11 cellular contexts compared by ENCODE assay signal in the genomic region with DNA sequence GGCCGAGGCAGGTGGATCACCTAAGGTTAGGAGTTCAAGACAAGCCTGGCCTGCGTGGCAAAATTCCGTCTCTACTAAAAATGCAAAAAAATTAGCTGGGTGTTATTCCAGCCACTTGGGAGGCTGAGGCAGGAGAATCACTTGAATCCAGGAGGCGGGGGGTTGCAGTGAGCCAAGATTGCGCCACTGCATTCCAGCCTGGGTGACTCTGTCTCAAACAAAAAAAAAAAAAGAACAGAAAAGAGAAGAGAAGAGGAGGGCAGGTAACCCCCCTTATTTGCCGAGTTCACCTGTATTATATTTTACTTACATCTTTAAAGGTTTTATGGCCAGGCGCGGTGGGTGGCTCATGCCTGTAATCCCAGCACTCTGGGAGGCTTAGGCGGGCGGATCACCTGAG.
DNase-seq lines count a peak whose midpoint lies in the region; ATAC-seq and TF ChIP-seq lines count a peak whose summit lies in the region.
"Had no signal": no experiment of that assay in that cellular context is flagged by ENCODE, and none has a peak within 500 bp of the region (broad histone marks: within the 10 kb centered on the region; RNA-seq: fewer than 3 reads in every experiment).

No MANE protein-coding gene starts in this region.

- POLR2A ChIA-PET in CD4-positive, alpha-beta memory T cell (lab: Charles Lee; ENCODE audit: partially characterized antibody), result interaction anchor here (0.7 to 5.2 kb wide), 5 partner anchors 9 to 192 kb away, joined by 3 to 66 read pairs (median 4); no protein-coding TSS in a partner anchor
- POLR2A ChIA-PET in PC-3 (lab: Charles Lee; ENCODE audit: unreplicated experiment), result no interaction called here

- H3K27ac ChIP-seq in CD4-positive, alpha-beta memory T cell (ENCODE audit: low read depth, low read length), result peak overlapping the region; percentile 51
- H3K27ac ChIP-seq in PC-3 (ENCODE audit: low read length), result 0 out of 2 replicates have a peak overlapping the region, but pooled peaks have one; percentile 14
- peak overlapping the region; percentile 72 for H3K27ac ChIP-seq in effector memory CD4-positive, alpha-beta T cell (ENCODE audit: insufficient read depth, low read length, poor library complexity, severe bottlenecking)
- H3K27ac ChIP-seq in gastrocnemius medialis, result peak overlapping the region; percentile 3 to 87 (median 84)

- peaks cover 9% of the 10 kb centered on the region for H3F3A ChIP-seq in PC-3 (ENCODE audit: low read length, unreplicated experiment)

- H3K4me1 Mint-ChIP-seq in CD4-positive, alpha-beta memory T cell, result peaks cover 60 to 92% (median 80%) of the 10 kb centered on the region in 4 donors

- H3K9me2 ChIP-seq in PC-3 (replicated peaks; ENCODE audit: low read length), result no peaks in the 10 kb centered on the region

- H3K4me2 ChIP-seq in PC-3 (ENCODE audit: low read length), result no peak overlapping the region

- no peak overlapping the region for H3K9ac ChIP-seq in PC-3 (ENCODE audit: low read length)

- H3K79me2 ChIP-seq in PC-3 (ENCODE audit: low read length), result peaks cover 24% of the 10 kb centered on the region

- H3K36me3 Mint-ChIP-seq in CD4-positive, alpha-beta memory T cell, result peaks cover 10 to 38% of the 10 kb centered on the region in 2 donors

- peak overlapping the region in 6 of 8 donors; percentile 29 to 85 (median 76) for H3K4me3 Mint-ChIP-seq in CD4-positive, alpha-beta memory T cell
- H3K4me3 Mint-ChIP-seq: immature natural killer cell had no signal

- no peak for DNase-seq in CD4-positive, alpha-beta memory T cell
- DNase-seq in PC-3, result no peak
- DNase-seq in effector memory CD4-positive, alpha-beta T cell, result no peak
- DNase-seq in gastrocnemius medialis, result peak in 1 of 2 donors; percentile 25
- no peak for DNase-seq in GOT3 (lab: John Stamatoyannopoulos, UW)
- DNase-seq in OCI-M1 (lab: John Stamatoyannopoulos, UW), result no peak
- no peak for DNase-seq in ACHN
- DNase-seq in NCI-H1092 treated with DMSO at 0.1 percent for 48 hours (lab: John Stamatoyannopoulos, UW), result no peak
- DNase-seq: immature natural killer cell, NCI-H1694, retina had no signal

- BruUV-seq in PC-3 (replicated peaks; lab: Mats Ljungman, UMichigan), result no TSS peak

- H3K27me3 ChIP-seq in CD4-positive, alpha-beta memory T cell (ENCODE audit: insufficient read depth, low read length), result no peaks in the 10 kb centered on the region
- H3K27me3 ChIP-seq in PC-3 (ENCODE audit: low read length), result no peaks in the 10 kb centered on the region
- no peaks in the 10 kb centered on the region for H3K27me3 ChIP-seq in effector memory CD4-positive, alpha-beta T cell (replicated peaks; ENCODE audit: control insufficient read depth, insufficient read depth, low read length, poor library complexity, severe bottlenecking)
- H3K27me3 ChIP-seq in gastrocnemius medialis, result no peaks in the 10 kb centered on the region

- H3K27me3 Mint-ChIP-seq in CD4-positive, alpha-beta memory T cell, result no peaks in the 10 kb centered on the region

- H3K27ac Mint-ChIP-seq in CD4-positive, alpha-beta memory T cell, result peak overlapping the region; percentile 88 to 97 (median 94)

- no peak for TF ChIP-seq CTCF in PC-3 (conservative IDR thresholded peaks at IDR 0.05; ENCODE audit: low read depth, low read length)
- TF ChIP-seq CTCF in gastrocnemius medialis (IDR thresholded peaks at IDR 0.05 in 4 of 5, conservative IDR thresholded peaks at IDR 0.05 in 1 of 5), result no peak

- H3K4me3 ChIP-seq in CD4-positive, alpha-beta memory T cell (ENCODE audit: low read length in 2 of 2), result no peak overlapping the region
- H3K4me3 ChIP-seq in PC-3 (ENCODE audit: low read length) (no peak overlapping the region), gastrocnemius medialis (no peak overlapping the region)
- no peak overlapping the region for H3K4me3 ChIP-seq in effector memory CD4-positive, alpha-beta T cell (ENCODE audit: insufficient read depth, low read depth, low read length, poor library complexity, severe bottlenecking)

- CTCF ChIA-PET in CD4-positive, alpha-beta memory T cell (lab: Charles Lee; ENCODE audit: partially characterized antibody), result interaction anchor here (1.0 to 1.2 kb wide), 3 partner anchors 12 to 181 kb away, joined by 3 to 6 read pairs (median 5); no protein-coding TSS in a partner anchor
- CTCF ChIA-PET in PC-3 (lab: Charles Lee), result no interaction called here

- peaks cover 100% of the 10 kb centered on the region for H3K4me1 ChIP-seq in CD4-positive, alpha-beta memory T cell (ENCODE audit: insufficient read depth, low read length)
- peaks cover 52% of the 10 kb centered on the region for H3K4me1 ChIP-seq in PC-3 (ENCODE audit: insufficient read depth, low read length)
- H3K4me1 ChIP-seq in effector memory CD4-positive, alpha-beta T cell (ENCODE audit: control insufficient read depth, insufficient read depth, low read length, poor library complexity, severe bottlenecking), result peaks cover 50% of the 10 kb centered on the region
- peaks cover 48 to 64% of the 10 kb centered on the region in 2 donors for H3K4me1 ChIP-seq in gastrocnemius medialis

- no peak for ATAC-seq in PC-3
- no peak for ATAC-seq in gastrocnemius medialis

- H3K9me3 Mint-ChIP-seq in CD4-positive, alpha-beta memory T cell, result no peaks in the 10 kb centered on the region
- H3K9me3 Mint-ChIP-seq: immature natural killer cell had no signal

- TF ChIP-seq POLR2A in gastrocnemius medialis (IDR thresholded peaks at IDR 0.05), result no peak

- in situ Hi-C loops in gastrocnemius medialis (cut with MboI; ENCODE audit: low sequenced_read_pairs in 4 of 4), result loop anchor here in 1 of 4 donors (10.0 kb wide), 1 partner anchor 195 kb away; no protein-coding TSS in a partner anchor
- in situ Hi-C loops in ACHN (cut with HindIII; ENCODE audit: low pct_ligation_motif_present, low pct_unique_long_range_greater_than_20kb, low sequenced_read_pairs), result no loop called here

- no peaks in the 10 kb centered on the region for H3K9me3 ChIP-seq in CD4-positive, alpha-beta memory T cell (ENCODE audit: control insufficient read depth in 1 of 2, low read length in 2 of 2)
- no peaks in the 10 kb centered on the region for H3K9me3 ChIP-seq in PC-3 (ENCODE audit: low read length)
- H3K9me3 ChIP-seq in effector memory CD4-positive, alpha-beta T cell (ENCODE audit: control insufficient read depth, low read length), result no peaks in the 10 kb centered on the region
- H3K9me3 ChIP-seq in gastrocnemius medialis, result no peaks in the 10 kb centered on the region

- no peak overlapping the region for H2AFZ ChIP-seq in PC-3 (ENCODE audit: low read length)

- H3K36me3 ChIP-seq in CD4-positive, alpha-beta memory T cell (ENCODE audit: insufficient read depth, low read length), result peaks cover 8% of the 10 kb centered on the region
- 0 out of 2 replicates have a peak, but pooled peaks cover 2% of the 10 kb centered on the region for H3K36me3 ChIP-seq in PC-3 (ENCODE audit: low read depth, low read length)
- H3K36me3 ChIP-seq in effector memory CD4-positive, alpha-beta T cell (ENCODE audit: control insufficient read depth, insufficient read depth, low read length), result peaks cover 5% of the 10 kb centered on the region
- H3K36me3 ChIP-seq in gastrocnemius medialis, result peaks cover 0 to 10% of the 10 kb centered on the region in 2 donors

- intact Hi-C loops in CD4-positive, alpha-beta memory T cell (cut with micrococcal nuclease), result loop anchor here (1.0 to 2.0 kb wide), 2 partner anchors 11 to 15 kb away; no protein-coding TSS in a partner anchor
- intact Hi-C loops in PC-3 (cut with micrococcal nuclease) (no loop called here), gastrocnemius medialis (cut with DNase I; ENCODE audit: low total_unique reads) (no loop called here)

- no peaks in the 10 kb centered on the region for H4K20me1 ChIP-seq in PC-3 (ENCODE audit: low read length)

Comparison
In these comparisons a context has a peak if more than half of its experiments do, and no peak if none do; other contexts are left out.
1. H3K27ac ChIP-seq: peak in every context shown above with its lines; median percentile 84 in gastrocnemius medialis; 72 in effector memory CD4-positive, alpha-beta T cell; 51 in CD4-positive, alpha-beta memory T cell; 14 in PC-3.